Comparison of ENCODE assay signal across 9 cellular contexts in genomic region chr12:28872654-28873268, GRCh38.
DNase-seq lines count a peak whose midpoint lies in the region; ATAC-seq, FAIRE-seq and TF ChIP-seq lines count a peak whose summit lies in the region.
"Had no signal": no experiment of that assay in that cellular context is flagged by ENCODE, and none has a peak within 500 bp of the region (broad histone marks: within the 10 kb centered on the region; RNA-seq: fewer than 3 reads in every experiment).

No MANE protein-coding gene starts in this region.

- H3K4me3 Mint-ChIP-seq in activated naive CD4-positive, alpha-beta T cell treated with anti-CD3 and anti-CD28 coated beads for 36 hours: no peak overlapping the region
- H3K4me3 Mint-ChIP-seq: dendritic cell treated with granulocyte-macrophage colony-stimulating factor and Interleukin-4, amounts not matched to agents 40 ng/mL and 50 ng/mL, for 4 days had no signal

- H3K36me3 ChIP-seq in GM12878 (ENCODE audit: control insufficient read depth in 2 of 2, insufficient read depth in 2 of 2, low read length in 1 of 2): no peaks in the 10 kb centered on the region

- in situ Hi-C loops in GM12878 (cut with MboI): no loop called here

- TF ChIP-seq CTCF in GM12878 (IDR thresholded peaks at IDR 0.05 in 2 of 3, conservative IDR thresholded peaks at IDR 0.05 in 1 of 3; ENCODE audit: control insufficient read depth in 2 of 3, extremely low read depth in 1 of 3, insufficient read depth in 1 of 3, low read depth in 3 of 3, low read length in 3 of 3): peak; percentile 72 to 79 (median 74)

- no peak overlapping the region for H3K27ac ChIP-seq in GM12878 (ENCODE audit: control insufficient read depth, insufficient read depth)

- no peak for TF ChIP-seq EP300 in GM12878 (IDR thresholded peaks at IDR 0.05; ENCODE audit: borderline replicate concordance in 1 of 2, control insufficient read depth in 1 of 2, low read depth in 2 of 2, low read length in 2 of 2)

- H3K4me1 Mint-ChIP-seq in activated naive CD4-positive, alpha-beta T cell treated with anti-CD3 and anti-CD28 coated beads for 36 hours (ENCODE audit: low read depth): no peaks in the 10 kb centered on the region

- H3K9me3 ChIP-seq in GM12878 (replicated peaks; ENCODE audit: control insufficient read depth, insufficient read depth, low read length): no peaks in the 10 kb centered on the region

- RAD21 ChIA-PET in GM12878 (lab: Charles Lee; ENCODE audit: unreplicated experiment): interaction anchor here (1.1 to 1.8 kb wide), 4 partner anchors 289 to 763 kb away, joined by 3 to 5 read pairs (median 4); no protein-coding TSS in a partner anchor

- CTCF ChIA-PET in activated naive CD4-positive, alpha-beta T cell treated with anti-CD3 and anti-CD28 coated beads for 36 hours (lab: Charles Lee): interaction anchor here (0.6 to 1.2 kb wide), 3 partner anchors 10 to 1135 kb away, joined by 3 read pairs; no protein-coding TSS in a partner anchor
- CTCF ChIA-PET in GM12878 (lab: Yijun Ruan, JAX): interaction anchor here (0.8 to 2.4 kb wide), 19 partner anchors 9 to 1140 kb away, joined by 3 to 10 read pairs (median 5); no protein-coding TSS in a partner anchor

- peak; percentile 13 for FAIRE-seq in GM12878 (lab: Jason Lieb, UNC)

- no peaks in the 10 kb centered on the region for H4K20me1 ChIP-seq in GM12878 (ENCODE audit: control insufficient read depth, insufficient read depth)

- BruUV-seq in GM12878 (replicated peaks; lab: Mats Ljungman, UMichigan): no TSS peak

- no peaks in the 10 kb centered on the region for H3K27me3 ChIP-seq in GM12878 (replicated peaks in 1 of 2; ENCODE audit: control insufficient read depth in 2 of 2, insufficient read depth in 2 of 2, low read length in 1 of 2)

- H3K9ac ChIP-seq in GM12878 (ENCODE audit: control insufficient read depth, insufficient read depth, low read length): no peak overlapping the region

- no peak for TF ChIP-seq POLR2A in GM12878 (IDR thresholded peaks at IDR 0.05; ENCODE audit: low read depth, low read length)

- H3K27ac Mint-ChIP-seq in activated naive CD4-positive, alpha-beta T cell treated with anti-CD3 and anti-CD28 coated beads for 36 hours: no peak overlapping the region
- H3K27ac Mint-ChIP-seq: dendritic cell treated with granulocyte-macrophage colony-stimulating factor and Interleukin-4, amounts not matched to agents 40 ng/mL and 50 ng/mL, for 4 days had no signal

- SMC1A ChIA-PET in GM12878 (lab: Charles Lee; ENCODE audit: uncharacterized antibody, unreplicated experiment): interaction anchor here (0.9 to 2.4 kb wide), 8 partner anchors 11 to 1140 kb away, joined by 3 to 5 read pairs (median 3); no protein-coding TSS in a partner anchor

- 2% methylated on average over 7 of the region's 7 CpGs for WGBS in GM12878 (ENCODE audit: insufficient coverage, insufficient replicate concordance, low lambda C conversion rate, missing lambda C conversion rate)

- no peaks in the 10 kb centered on the region for H3K79me2 ChIP-seq in GM12878 (ENCODE audit: control insufficient read depth, insufficient read depth, low read length)

- peak; percentile 48 for DNase-seq in activated naive CD4-positive, alpha-beta T cell treated with anti-CD3 and anti-CD28 coated beads for 36 hours
- DNase-seq in activated naive CD4-positive, alpha-beta T cell treated with Interleukin-2 at 50 U/mL for 16 hours: no peak
- peak; percentile 41 to 79 for DNase-seq in NCI-H524 (lab: John Stamatoyannopoulos, UW)
- no peak for DNase-seq in GM12878 (ENCODE audit: low read depth, low spot score)
- DNase-seq in inferior parietal cortex (ENCODE audit: extremely low spot score): peak; percentile 53
- DNase-seq in superior temporal gyrus (ENCODE audit: extremely low spot score): peak; percentile 68
- no peak for DNase-seq in DMS114 treated with DMSO at 0.1 percent for 48 hours (lab: John Stamatoyannopoulos, UW; ENCODE audit: unreplicated experiment)

- POLR2A ChIA-PET in GM12878 (lab: Charles Lee): no interaction called here

- TF ChIP-seq RAD21 in GM12878 (IDR thresholded peaks at IDR 0.05; ENCODE audit: insufficient read depth, low read depth, low read length): peak; percentile 84

- ATAC-seq in HG03103 (IDR thresholded peaks at IDR 0.05; ENCODE audit: low read depth, unreplicated experiment): peak; percentile 73
- peak; percentile 76 for ATAC-seq in GM12878

- H3K36me3 Mint-ChIP-seq in activated naive CD4-positive, alpha-beta T cell treated with anti-CD3 and anti-CD28 coated beads for 36 hours (ENCODE audit: low read depth): no peaks in the 10 kb centered on the region

- H3K4me2 ChIP-seq in GM12878 (ENCODE audit: control insufficient read depth, insufficient read depth): no peak overlapping the region

- H3K4me1 ChIP-seq in GM12878 (ENCODE audit: control insufficient read depth, insufficient read depth, low read length): no peaks in the 10 kb centered on the region

- intact Hi-C loops in activated naive CD4-positive, alpha-beta T cell treated with anti-CD3 and anti-CD28 coated beads for 36 hours (cut with micrococcal nuclease): loop anchor here (10.0 kb wide), 1 partner anchor 1138 kb away; no protein-coding TSS in a partner anchor
- intact Hi-C loops in GM12878 (cut with micrococcal nuclease; ENCODE audit: unreplicated experiment): loop anchor here (2.0 to 5.0 kb wide), 2 partner anchors 905 to 1140 kb away; no protein-coding TSS in a partner anchor

- no peak overlapping the region for H2AFZ ChIP-seq in GM12878 (ENCODE audit: control insufficient read depth, low read depth, low read length)

- no peaks in the 10 kb centered on the region for H3K9me3 Mint-ChIP-seq in activated naive CD4-positive, alpha-beta T cell treated with anti-CD3 and anti-CD28 coated beads for 36 hours
- H3K9me3 Mint-ChIP-seq: dendritic cell treated with granulocyte-macrophage colony-stimulating factor and Interleukin-4, amounts not matched to agents 40 ng/mL and 50 ng/mL, for 4 days had no signal

- no peaks in the 10 kb centered on the region for H3K27me3 Mint-ChIP-seq in activated naive CD4-positive, alpha-beta T cell treated with anti-CD3 and anti-CD28 coated beads for 36 hours (ENCODE audit: low read depth)

- H3K4me3 ChIP-seq in GM12878: no peak overlapping the region

TF ChIP-seq in GM12878, 131 proteins besides CTCF, POLR2A, EP300 and RAD21:
- no peak for TF ChIP-seq ELK1 (IDR thresholded peaks at IDR 0.05; ENCODE audit: low read depth, low read length)
- peak; percentile 43; the same call in 1 of the 2 replicates for TF ChIP-seq SMC3 (IDR thresholded peaks at IDR 0.05; ENCODE audit: borderline replicate concordance, low read length)

Comparison
In these comparisons a context has a peak if more than half of its experiments do, and no peak if none do; other contexts are left out.
1. DNase-seq: peak in activated naive CD4-positive, alpha-beta T cell treated with anti-CD3 and anti-CD28 coated beads for 36 hours (single experiment), NCI-H524 (2 of 2), inferior parietal cortex (single experiment) and superior temporal gyrus (single experiment); none in activated naive CD4-positive, alpha-beta T cell treated with Interleukin-2 at 50 U/mL for 16 hours (single experiment), GM12878 (single experiment) and DMS114 treated with DMSO at 0.1 percent for 48 hours (single experiment).